In the genomic region with DNA sequence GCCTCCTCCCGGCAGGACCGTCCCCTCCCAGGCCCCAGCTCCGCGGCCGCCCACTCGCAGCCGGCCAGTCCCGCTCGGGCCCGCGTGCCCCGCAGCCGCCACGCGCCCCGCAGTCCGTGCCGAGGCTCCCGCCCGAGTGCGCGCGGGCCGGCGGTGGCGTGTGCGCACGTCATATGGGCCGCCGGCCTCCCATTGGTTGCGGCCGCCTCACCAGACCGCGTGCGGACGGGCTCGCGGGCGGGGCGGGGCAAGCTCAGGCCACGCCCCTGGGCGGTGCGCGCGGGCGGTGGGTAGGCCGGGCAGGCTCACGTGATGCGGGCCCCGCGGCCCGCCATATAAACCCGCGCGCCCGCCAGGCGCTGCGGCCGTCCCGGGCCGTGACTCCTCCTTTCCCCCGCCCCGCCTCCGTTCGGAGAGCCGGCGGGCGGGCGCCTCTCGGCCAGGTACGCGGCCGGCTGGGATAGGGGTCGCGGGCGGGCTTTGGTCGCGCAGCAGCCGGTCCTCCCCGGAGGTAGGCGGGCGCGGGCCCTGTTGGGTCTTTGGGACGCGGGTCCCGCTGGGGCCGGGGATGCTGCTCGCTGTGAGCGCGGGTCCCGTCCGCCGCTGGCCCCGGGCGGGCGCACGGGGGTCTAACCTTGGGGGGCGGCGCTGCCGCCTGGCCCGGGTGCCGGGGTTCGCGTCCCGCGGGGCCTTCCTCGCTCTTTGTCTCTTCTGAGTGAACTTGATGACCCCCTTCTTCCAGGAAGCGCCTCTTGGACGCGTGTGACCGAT, we compare ENCODE assay signal across 1 cellular context.
A peak's percentile ranks its signal among the peaks of the same experiment; 100 is the strongest.
TF ChIP-seq lines count a peak whose summit lies in the region.

A gene (plus strand): TSS at position 362 of the 771 bp plus-strand sequence. CDS start 408 bp downstream, at position 770.

TF ChIP-seq in neural cell, 6 proteins besides CTCF, POLR2A, EP300 and RAD21 (continued from another document):
- TF ChIP-seq, protein P1, sequence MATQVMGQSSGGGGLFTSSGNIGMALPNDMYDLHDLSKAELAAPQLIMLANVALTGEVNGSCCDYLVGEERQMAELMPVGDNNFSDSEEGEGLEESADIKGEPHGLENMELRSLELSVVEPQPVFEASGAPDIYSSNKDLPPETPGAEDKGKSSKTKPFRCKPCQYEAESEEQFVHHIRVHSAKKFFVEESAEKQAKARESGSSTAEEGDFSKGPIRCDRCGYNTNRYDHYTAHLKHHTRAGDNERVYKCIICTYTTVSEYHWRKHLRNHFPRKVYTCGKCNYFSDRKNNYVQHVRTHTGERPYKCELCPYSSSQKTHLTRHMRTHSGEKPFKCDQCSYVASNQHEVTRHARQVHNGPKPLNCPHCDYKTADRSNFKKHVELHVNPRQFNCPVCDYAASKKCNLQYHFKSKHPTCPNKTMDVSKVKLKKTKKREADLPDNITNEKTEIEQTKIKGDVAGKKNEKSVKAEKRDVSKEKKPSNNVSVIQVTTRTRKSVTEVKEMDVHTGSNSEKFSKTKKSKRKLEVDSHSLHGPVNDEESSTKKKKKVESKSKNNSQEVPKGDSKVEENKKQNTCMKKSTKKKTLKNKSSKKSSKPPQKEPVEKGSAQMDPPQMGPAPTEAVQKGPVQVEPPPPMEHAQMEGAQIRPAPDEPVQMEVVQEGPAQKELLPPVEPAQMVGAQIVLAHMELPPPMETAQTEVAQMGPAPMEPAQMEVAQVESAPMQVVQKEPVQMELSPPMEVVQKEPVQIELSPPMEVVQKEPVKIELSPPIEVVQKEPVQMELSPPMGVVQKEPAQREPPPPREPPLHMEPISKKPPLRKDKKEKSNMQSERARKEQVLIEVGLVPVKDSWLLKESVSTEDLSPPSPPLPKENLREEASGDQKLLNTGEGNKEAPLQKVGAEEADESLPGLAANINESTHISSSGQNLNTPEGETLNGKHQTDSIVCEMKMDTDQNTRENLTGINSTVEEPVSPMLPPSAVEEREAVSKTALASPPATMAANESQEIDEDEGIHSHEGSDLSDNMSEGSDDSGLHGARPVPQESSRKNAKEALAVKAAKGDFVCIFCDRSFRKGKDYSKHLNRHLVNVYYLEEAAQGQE (IDR thresholded peaks at IDR 0.05; ENCODE audit: borderline replicate concordance) = no peak
- TF ChIP-seq MXI1 (conservative IDR thresholded peaks at IDR 0.05; ENCODE audit: poor library complexity, severe bottlenecking) = peak; percentile 65
- TF ChIP-seq EZH2 (IDR thresholded peaks at IDR 0.05; ENCODE audit: borderline replicate concordance, insufficient read depth, low read length, poor library complexity, severe bottlenecking) = no peak
